ENCODE assay signal across 8 cellular contexts in the genomic region with DNA sequence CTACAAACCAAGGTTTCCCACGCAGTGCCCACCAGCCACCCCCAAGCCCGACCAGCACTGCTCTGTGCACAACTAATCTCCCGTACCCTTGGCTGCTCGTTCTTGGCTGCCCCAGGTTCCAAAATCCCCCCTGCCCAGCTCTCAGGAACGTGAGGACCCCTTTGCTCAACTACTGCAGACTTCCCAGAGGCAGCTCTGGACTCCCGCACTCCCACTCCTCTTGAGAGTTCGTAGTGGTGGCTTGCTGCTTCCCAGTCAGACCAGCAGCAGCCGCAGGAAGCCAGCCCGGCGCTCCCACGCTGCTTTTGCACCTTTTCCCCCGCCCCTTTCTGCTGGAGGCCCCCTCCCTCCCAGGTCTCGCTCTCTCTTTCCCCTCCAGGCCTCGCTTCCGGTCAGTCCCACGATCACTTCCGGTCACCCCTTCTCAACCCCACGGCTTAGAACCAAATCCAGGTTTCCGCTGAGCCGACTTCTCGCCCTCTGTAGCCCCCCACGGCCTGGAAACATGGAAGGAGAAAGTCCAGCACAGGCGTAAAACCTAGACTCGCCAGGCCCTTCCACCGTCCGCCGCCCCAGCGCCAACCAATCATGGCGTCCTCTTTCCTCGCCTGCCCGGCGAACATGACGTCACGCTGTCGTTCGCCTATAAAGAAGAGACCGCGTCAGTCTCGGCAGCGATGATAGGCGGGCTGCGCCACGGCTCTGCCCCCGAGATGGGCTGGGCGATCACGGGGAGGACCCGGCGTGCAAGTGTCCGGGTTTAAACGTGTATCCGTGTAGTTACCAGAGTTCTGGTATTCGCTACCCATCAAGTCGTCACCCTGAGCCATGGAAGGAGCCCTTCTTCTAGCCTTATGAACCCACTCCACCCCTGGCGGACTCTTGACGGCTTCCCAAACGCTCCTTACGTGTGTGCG. TPM values are rescaled to one million over a fixed set of nuclear protein-coding genes. Genes with fewer than 3 reads are reported as not detected.
A peak's percentile ranks its signal among the peaks of the same experiment; 100 is the strongest.
DNase-seq lines count a peak whose midpoint lies in the region; ATAC-seq and TF ChIP-seq lines count a peak whose summit lies in the region.

Gene TFCP2, minus strand, starts transcription at position 621 of the 917 bp plus-strand sequence. CDS start 713 bp downstream, outside the sequence.

- peak; percentile 99 for DNase-seq in Caki2 (ENCODE audit: low read depth)
- DNase-seq in HUDEP-2 (lab: John Stamatoyannopoulos, UW; ENCODE audit: unreplicated experiment in 76 of 76): peak in 74 of 76 experiments; percentile 56 to 95 (median 88)
- peak; percentile 95 for DNase-seq in activated CD8-positive, alpha-beta memory T cell treated with anti-CD3 and anti-CD28 coated beads, Interleukin-2, amount 50 U/mL, for 48 hours
- DNase-seq in endothelial cell (ENCODE audit: low spot score): peak; percentile 92
- peak; percentile 88 to 93 for DNase-seq in mesothelial cell of epicardium (ENCODE audit: low spot score in 2 of 2, unreplicated experiment in 2 of 2)
- peak; percentile 81 to 89 for DNase-seq in stimulated activated CD8-positive, alpha-beta memory T cell treated with anti-CD3 and anti-CD28 coated beads, Interleukin-15, amount 100 ng/mL, for 4 hours (ENCODE audit: low read depth in 2 of 2)

- in situ Hi-C loops in Caki2 (cut with HindIII; ENCODE audit: low pct_unique_long_range_greater_than_20kb, low sequenced_read_pairs): no loop called here

- peak within 1 kb of the TSS; percentile 83 for H3K9ac ChIP-seq in OCI-LY3 (ENCODE audit: low read length)

- H3K36me3 Mint-ChIP-seq in endothelial cell (ENCODE audit: low read depth, unreplicated experiment) (no peaks in the 10 kb centered on the region), mesothelial cell of epicardium (no peaks in the 10 kb centered on the region)

- peak within 1 kb of the TSS; percentile 68 for H3K27ac ChIP-seq in OCI-LY3 (ENCODE audit: low read length)

- no peak within 1 kb of the TSS for H3K27ac Mint-ChIP-seq in endothelial cell (ENCODE audit: unreplicated experiment)
- no peak within 1 kb of the TSS for H3K27ac Mint-ChIP-seq in mesothelial cell of epicardium

- peak within 1 kb of the TSS; percentile 93 for H3K4me2 ChIP-seq in OCI-LY3 (ENCODE audit: low read length)

- H3K9me3 ChIP-seq in OCI-LY3 (ENCODE audit: insufficient read depth, low read length): no peaks in the 10 kb centered on the region

- H3K27me3 ChIP-seq in OCI-LY3 (ENCODE audit: low read depth, low read length): no peaks in the 10 kb centered on the region

- peaks cover 2% of the 10 kb centered on the region for H3K27me3 Mint-ChIP-seq in endothelial cell (ENCODE audit: unreplicated experiment)
- H3K27me3 Mint-ChIP-seq in mesothelial cell of epicardium (ENCODE audit: low read depth): no peaks in the 10 kb centered on the region

- H4K20me1 ChIP-seq in OCI-LY3 (ENCODE audit: insufficient read depth, low read length): no peaks in the 10 kb centered on the region

- H2AFZ ChIP-seq in OCI-LY3 (ENCODE audit: low read depth, low read length): peak within 1 kb of the TSS; percentile 98

- peak; percentile 92 for ATAC-seq in GM21390 (IDR thresholded peaks at IDR 0.05; ENCODE audit: unreplicated experiment)

- peaks cover 9% of the 10 kb centered on the region for H3K4me1 ChIP-seq in OCI-LY3 (ENCODE audit: low read length)

- peaks cover 5% of the 10 kb centered on the region for H3K36me3 ChIP-seq in OCI-LY3 (replicated peaks; ENCODE audit: low read depth, low read length)

- peaks cover 50% of the 10 kb centered on the region for H3K79me2 ChIP-seq in OCI-LY3 (ENCODE audit: low read length)

- no peaks in the 10 kb centered on the region for H3K4me1 Mint-ChIP-seq in endothelial cell (ENCODE audit: unreplicated experiment)
- peaks cover 7% of the 10 kb centered on the region for H3K4me1 Mint-ChIP-seq in mesothelial cell of epicardium

- no peaks in the 10 kb centered on the region for H3K9me3 Mint-ChIP-seq in endothelial cell (ENCODE audit: unreplicated experiment)
- H3K9me3 Mint-ChIP-seq in mesothelial cell of epicardium: no peaks in the 10 kb centered on the region

- peak within 1 kb of the TSS; percentile 8 for H3K4me3 Mint-ChIP-seq in endothelial cell (ENCODE audit: unreplicated experiment)
- H3K4me3 Mint-ChIP-seq in mesothelial cell of epicardium: peak within 1 kb of the TSS; percentile 64

- H3K4me3 ChIP-seq in OCI-LY3 (ENCODE audit: low read length): peak within 1 kb of the TSS; percentile 92

- TF ChIP-seq CTCF in OCI-LY3 (IDR thresholded peaks at IDR 0.05; ENCODE audit: low read depth, low read length) (no peak), endothelial cell (IDR thresholded peaks at IDR 0.05; ENCODE audit: unreplicated experiment) (no peak), mesothelial cell of epicardium (IDR thresholded peaks at IDR 0.05; ENCODE audit: unreplicated experiment) (no peak)

RNA-seq across cellular contexts. Expression of gene TFCP2, which starts in this region (rescaled TPM):
- 24.0 and 26.0 TPM in 2 replicates for total RNA-seq in Caki2 (2014; rRNA removed; shearing (Covaris generic); ENCODE audit: low replicate concordance)
- total RNA-seq in endothelial cell (ENCODE audit: unreplicated experiment) (29.5 TPM), mesothelial cell of epicardium (43.3 to 45.6 TPM (median 44.9 TPM) in 3 replicates)

Comparison
In these comparisons a context has a peak if more than half of its experiments do, and no peak if none do; other contexts are left out.
1. Peak in every context shown above with its lines: DNase-seq, ATAC-seq, H3K4me3 ChIP-seq and H3K27ac ChIP-seq.